In the genomic region with DNA sequence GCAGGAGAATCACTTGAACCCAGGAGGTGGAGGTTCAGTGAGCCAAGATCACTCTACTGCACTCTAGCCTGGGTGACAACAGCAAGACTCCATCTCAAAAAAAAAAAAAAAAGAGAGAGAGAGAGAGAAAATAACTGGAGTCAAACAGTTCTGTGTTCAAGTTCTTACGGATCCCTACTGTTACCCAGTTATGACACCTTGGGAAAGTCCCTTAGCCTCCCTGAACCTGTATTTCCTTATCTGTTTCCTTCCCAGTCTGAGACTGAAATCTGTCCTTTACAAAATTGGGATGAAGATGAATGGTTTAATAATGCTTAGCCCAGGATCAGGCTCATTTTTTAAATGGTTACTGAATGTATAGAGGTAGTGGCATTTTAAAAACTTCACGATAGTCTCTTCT, we compare ENCODE assay signal across 16 cellular contexts. TPM values are rescaled to one million over a fixed set of nuclear protein-coding genes. Genes with fewer than 3 reads are reported as not detected.
DNase-seq lines count a peak whose midpoint lies in the region; ATAC-seq lines count a peak whose summit lies in the region.
"Had no signal": no experiment of that assay in that cellular context is flagged by ENCODE, and none has a peak within 500 bp of the region (broad histone marks: within the 10 kb centered on the region; RNA-seq: fewer than 3 reads in every experiment).

No MANE protein-coding gene starts in this region.

- peaks cover 28% of the 10 kb centered on the region for H3K36me3 Mint-ChIP-seq in activated naive CD4-positive, alpha-beta T cell treated with anti-CD3 and anti-CD28 coated beads, Interleukin-2, amount 50 U/mL, for 24 hours
- H3K36me3 Mint-ChIP-seq in T-helper 17 cell (ENCODE audit: low read depth) = peaks cover 9% of the 10 kb centered on the region
- H3K36me3 Mint-ChIP-seq in activated naive CD8-positive, alpha-beta T cell treated with anti-CD3 and anti-CD28 coated beads, Interleukin-2, amount 50 U/mL, for 24 hours (ENCODE audit: low read depth) = peaks cover 54% of the 10 kb centered on the region
- peaks cover 100% of the 10 kb centered on the region for H3K36me3 Mint-ChIP-seq in stimulated activated effector memory CD8-positive, alpha-beta T cell treated with anti-CD3 and anti-CD28 coated beads, Interleukin-12 subunit alpha, Interleukin-12 subunit beta, amount 100 ng/mL, for 72 hours

- no peaks in the 10 kb centered on the region for H3K4me1 Mint-ChIP-seq in activated naive CD4-positive, alpha-beta T cell treated with anti-CD3 and anti-CD28 coated beads, Interleukin-2, amount 50 U/mL, for 24 hours
- H3K4me1 Mint-ChIP-seq in T-helper 17 cell = peaks cover 9% of the 10 kb centered on the region
- H3K4me1 Mint-ChIP-seq in activated naive CD8-positive, alpha-beta T cell treated with anti-CD3 and anti-CD28 coated beads, Interleukin-2, amount 50 U/mL, for 24 hours = no peaks in the 10 kb centered on the region
- H3K4me1 Mint-ChIP-seq in stimulated activated effector memory CD8-positive, alpha-beta T cell treated with anti-CD3 and anti-CD28 coated beads, Interleukin-12 subunit alpha, Interleukin-12 subunit beta, amount 100 ng/mL, for 72 hours = peaks cover 8% of the 10 kb centered on the region
- H3K4me1 Mint-ChIP-seq: B cell had no signal

- no peak overlapping the region for H3K4me3 Mint-ChIP-seq in activated naive CD4-positive, alpha-beta T cell treated with anti-CD3 and anti-CD28 coated beads, Interleukin-2, amount 50 U/mL, for 24 hours
- H3K4me3 Mint-ChIP-seq in T-helper 17 cell = no peak overlapping the region
- H3K4me3 Mint-ChIP-seq in activated naive CD8-positive, alpha-beta T cell treated with anti-CD3 and anti-CD28 coated beads, Interleukin-2, amount 50 U/mL, for 24 hours = no peak overlapping the region
- no peak overlapping the region for H3K4me3 Mint-ChIP-seq in stimulated activated effector memory CD8-positive, alpha-beta T cell treated with anti-CD3 and anti-CD28 coated beads, Interleukin-12 subunit alpha, Interleukin-12 subunit beta, amount 100 ng/mL, for 72 hours
- H3K4me3 Mint-ChIP-seq: B cell had no signal

- ATAC-seq in T-helper 17 cell = no peak
- no peak for ATAC-seq in activated naive CD8-positive, alpha-beta T cell treated with anti-CD3 and anti-CD28 coated beads, Interleukin-2, amount 50 U/mL, for 24 hours
- ATAC-seq in stimulated activated effector memory CD8-positive, alpha-beta T cell treated with anti-CD3 and anti-CD28 coated beads, Interleukin-12 subunit alpha, Interleukin-12 subunit beta, amount 100 ng/mL, for 72 hours = no peak
- ATAC-seq: K562 had no signal

- H3K27ac Mint-ChIP-seq in activated naive CD4-positive, alpha-beta T cell treated with anti-CD3 and anti-CD28 coated beads, Interleukin-2, amount 50 U/mL, for 24 hours = peak overlapping the region; percentile 77
- peak overlapping the region; percentile 66 for H3K27ac Mint-ChIP-seq in T-helper 17 cell
- peak overlapping the region; percentile 35 for H3K27ac Mint-ChIP-seq in activated naive CD8-positive, alpha-beta T cell treated with anti-CD3 and anti-CD28 coated beads, Interleukin-2, amount 50 U/mL, for 24 hours
- peak overlapping the region; percentile 43 for H3K27ac Mint-ChIP-seq in stimulated activated effector memory CD8-positive, alpha-beta T cell treated with anti-CD3 and anti-CD28 coated beads, Interleukin-12 subunit alpha, Interleukin-12 subunit beta, amount 100 ng/mL, for 72 hours
- H3K27ac Mint-ChIP-seq: B cell had no signal

- DNase-seq in activated naive CD4-positive, alpha-beta T cell treated with anti-CD3 and anti-CD28 coated beads, Interleukin-2, amount 50 U/mL, for 16 hours = no peak
- DNase-seq in T-helper 17 cell (no peak), SW480 (ENCODE audit: low spot score) (no peak)
- no peak for DNase-seq in activated naive CD8-positive, alpha-beta T cell treated with anti-CD3 and anti-CD28 coated beads, Interleukin-2, amount 50 U/mL, for 24 hours
- no peak for DNase-seq in stimulated activated effector memory CD8-positive, alpha-beta T cell treated with anti-CD3 and anti-CD28 coated beads, Interleukin-12 subunit alpha, Interleukin-12 subunit beta, amount 100 ng/mL, for 72 hours (ENCODE audit: low spot score in 2 of 2)
- DNase-seq in stimulated activated naive CD4-positive, alpha-beta T cell treated with Interleukin-2 at 50 U/mL for 16 hours (lab: John Stamatoyannopoulos, UW) = no peak
- DNase-seq: DMS 273 treated with DMSO at 0.1 percent for 48 hours, GF-D8, GOT3, NCI-H187, NCI-H226, NCI-H524 treated with DMSO at 0.1 percent for 48 hours had no signal

- no peaks in the 10 kb centered on the region for H3K27me3 Mint-ChIP-seq in activated naive CD4-positive, alpha-beta T cell treated with anti-CD3 and anti-CD28 coated beads, Interleukin-2, amount 50 U/mL, for 24 hours
- H3K27me3 Mint-ChIP-seq in T-helper 17 cell = no peaks in the 10 kb centered on the region
- no peaks in the 10 kb centered on the region for H3K27me3 Mint-ChIP-seq in activated naive CD8-positive, alpha-beta T cell treated with anti-CD3 and anti-CD28 coated beads, Interleukin-2, amount 50 U/mL, for 24 hours
- H3K27me3 Mint-ChIP-seq: B cell had no signal

- no peaks in the 10 kb centered on the region for H3K9me3 ChIP-seq in T-helper 17 cell (ENCODE audit: control insufficient read depth, low read length, poor library complexity, severe bottlenecking)

- H3K9me3 Mint-ChIP-seq in activated naive CD4-positive, alpha-beta T cell treated with anti-CD3 and anti-CD28 coated beads, Interleukin-2, amount 50 U/mL, for 24 hours = no peaks in the 10 kb centered on the region
- no peaks in the 10 kb centered on the region for H3K9me3 Mint-ChIP-seq in activated naive CD8-positive, alpha-beta T cell treated with anti-CD3 and anti-CD28 coated beads, Interleukin-2, amount 50 U/mL, for 24 hours
- H3K9me3 Mint-ChIP-seq in stimulated activated effector memory CD8-positive, alpha-beta T cell treated with anti-CD3 and anti-CD28 coated beads, Interleukin-12 subunit alpha, Interleukin-12 subunit beta, amount 100 ng/mL, for 72 hours = no peaks in the 10 kb centered on the region

RNA-seq across cellular contexts. Expression of a gene that starts 17.3 kb away (rescaled TPM):
- total RNA-seq in T-helper 17 cell = 1 to 10 TPM; 5.1 to 5.3 TPM

RNA-seq across cellular contexts. Expression of a gene that starts 25.6 kb away (rescaled TPM):
- total RNA-seq in T-helper 17 cell = 1 to 10 TPM; 7.6 TPM

RNA-seq across cellular contexts. Expression of a gene that starts 36.5 kb away (rescaled TPM):
- total RNA-seq in T-helper 17 cell = 100 to 1,000 TPM; 322 to 338 TPM
- total RNA-seq: Daoy had no signal

RNA-seq across cellular contexts. Expression of a gene that starts 49.1 kb away (rescaled TPM):
- total RNA-seq in T-helper 17 cell = 10 to 100 TPM; 19.5 to 21.4 TPM
